ENCODE assay signal across 1 cellular context in the genomic region with DNA sequence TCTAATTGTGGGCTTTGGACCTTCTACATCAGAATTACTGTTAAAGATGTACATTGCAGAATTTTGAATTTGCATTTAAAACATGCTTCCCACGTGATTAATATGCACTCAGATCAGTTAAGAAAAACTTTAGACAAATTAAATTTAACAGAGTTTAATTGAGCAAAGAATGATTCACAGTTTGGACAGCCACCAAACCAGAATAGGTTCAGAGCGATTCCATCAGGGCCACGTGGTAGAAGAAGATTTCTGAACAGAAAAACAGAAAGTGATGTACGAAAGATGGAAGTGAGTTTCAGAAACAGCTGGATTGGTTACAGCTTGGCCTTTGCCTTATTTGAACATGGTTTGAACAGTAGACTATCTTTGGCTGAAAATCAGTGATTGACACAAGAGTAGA.
A peak's percentile ranks its signal among the peaks of the same experiment; 100 is the strongest.
TF ChIP-seq lines count a peak whose summit lies in the region.

No MANE protein-coding gene starts in this region.

TF ChIP-seq in IMR-90, 13 proteins besides CTCF, POLR2A, EP300 and RAD21:
- TF ChIP-seq NFE2L2 (IDR thresholded peaks at IDR 0.05; ENCODE audit: low read depth, low read length) (no peak), MAFK (IDR thresholded peaks at IDR 0.05; ENCODE audit: low read depth, low read length) (no peak)
- TF ChIP-seq, protein P1, sequence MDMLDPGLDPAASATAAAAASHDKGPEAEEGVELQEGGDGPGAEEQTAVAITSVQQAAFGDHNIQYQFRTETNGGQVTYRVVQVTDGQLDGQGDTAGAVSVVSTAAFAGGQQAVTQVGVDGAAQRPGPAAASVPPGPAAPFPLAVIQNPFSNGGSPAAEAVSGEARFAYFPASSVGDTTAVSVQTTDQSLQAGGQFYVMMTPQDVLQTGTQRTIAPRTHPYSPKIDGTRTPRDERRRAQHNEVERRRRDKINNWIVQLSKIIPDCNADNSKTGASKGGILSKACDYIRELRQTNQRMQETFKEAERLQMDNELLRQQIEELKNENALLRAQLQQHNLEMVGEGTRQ (IDR thresholded peaks at IDR 0.05; ENCODE audit: low read depth, low read length): peak; percentile 57; the same call in 1 of the 2 replicates
